In genomic region chr5:36875789-36876388, GRCh38 we compare ENCODE assay signal across 1 cellular context.
TF ChIP-seq lines count a peak whose summit lies in the region.

No MANE protein-coding gene starts in this region.

TF ChIP-seq in GM23338, 12 proteins besides CTCF, POLR2A, EP300 and RAD21 (continued from another document):
- TF ChIP-seq ZNF462 (CRISPR knock-in tag; IDR thresholded peaks at IDR 0.05) = no peak
- TF ChIP-seq NANOG (IDR thresholded peaks at IDR 0.05; ENCODE audit: borderline replicate concordance) = no peak
- TF ChIP-seq ZNF331 (CRISPR knock-in tag; IDR thresholded peaks at IDR 0.05; ENCODE audit: low read depth) = no peak
- no peak for TF ChIP-seq ZNF114 (CRISPR knock-in tag; IDR thresholded peaks at IDR 0.05)
- no peak for TF ChIP-seq EZH2 (IDR thresholded peaks at IDR 0.05; ENCODE audit: low read depth, unreplicated experiment)
- no peak for TF ChIP-seq ETS1 (IDR thresholded peaks at IDR 0.05)
- no peak for TF ChIP-seq POLR2AphosphoS5 (IDR thresholded peaks at IDR 0.05; ENCODE audit: low read depth)
- no peak for TF ChIP-seq JUNB (IDR thresholded peaks at IDR 0.05; ENCODE audit: unreplicated experiment)
- no peak for TF ChIP-seq REST (IDR thresholded peaks at IDR 0.05; ENCODE audit: unreplicated experiment)
TF ChIP-seq in GM23338: peak in this region for 0.
